In genomic region chr11:128757235-128757711, GRCh38 we compare ENCODE assay signal across 9 cellular contexts.
DNase-seq lines count a peak whose midpoint lies in the region; ATAC-seq and TF ChIP-seq lines count a peak whose summit lies in the region.
"Had no signal": no experiment of that assay in that cellular context is flagged by ENCODE, and none has a peak within 500 bp of the region (broad histone marks: within the 10 kb centered on the region; RNA-seq: fewer than 3 reads in every experiment).

No MANE protein-coding gene starts in this region.

- H3K4me1 ChIP-seq in CD4-positive, alpha-beta memory T cell (ENCODE audit: insufficient read depth, low read length): peaks cover 70% of the 10 kb centered on the region

- H3K27me3 ChIP-seq in CD4-positive, alpha-beta memory T cell (ENCODE audit: insufficient read depth, low read length): no peaks in the 10 kb centered on the region
- peaks cover 15% of the 10 kb centered on the region for H3K27me3 ChIP-seq in WERI-Rb-1 (ENCODE audit: insufficient read depth, low read depth, severe bottlenecking)

- ATAC-seq in GM19467 (IDR thresholded peaks at IDR 0.05; ENCODE audit: unreplicated experiment) (peak; percentile 76), HG03460 (IDR thresholded peaks at IDR 0.05; ENCODE audit: unreplicated experiment) (peak; percentile 78)

- POLR2A ChIA-PET in CD4-positive, alpha-beta memory T cell (lab: Charles Lee; ENCODE audit: partially characterized antibody): interaction anchor here (0.8 to 2.0 kb wide), 13 partner anchors 21 to 467 kb away, joined by 3 to 13 read pairs (median 4); partner anchors contain the start of gene FLI1

- peak overlapping the region; percentile 34 for H3K27ac ChIP-seq in CD4-positive, alpha-beta memory T cell (ENCODE audit: low read depth, low read length)
- no peak overlapping the region for H3K27ac ChIP-seq in WERI-Rb-1
- H3K27ac ChIP-seq: psoas muscle had no signal

- H3K4me1 Mint-ChIP-seq in CD4-positive, alpha-beta memory T cell: peaks cover 59 to 87% (median 76%) of the 10 kb centered on the region in 4 donors

- H3K36me3 Mint-ChIP-seq in CD4-positive, alpha-beta memory T cell: peaks cover 39 to 79% of the 10 kb centered on the region in 2 donors

- no peak overlapping the region for H3K4me3 ChIP-seq in CD4-positive, alpha-beta memory T cell (ENCODE audit: low read length in 2 of 2)
- no peak overlapping the region for H3K4me3 ChIP-seq in WERI-Rb-1 (ENCODE audit: low read depth, low read length)
- H3K4me3 ChIP-seq: psoas muscle had no signal

- H3K36me3 ChIP-seq in CD4-positive, alpha-beta memory T cell (ENCODE audit: insufficient read depth, low read length): peaks cover 49% of the 10 kb centered on the region
- no peaks in the 10 kb centered on the region for H3K36me3 ChIP-seq in WERI-Rb-1

- DNase-seq in CD4-positive, alpha-beta memory T cell: peak; percentile 64 to 85 (median 72)
- no peak for DNase-seq in WERI-Rb-1
- DNase-seq in central memory CD4-positive, alpha-beta T cell: peak; percentile 68
- peak; percentile 67 for DNase-seq in pons (ENCODE audit: low spot score)
- DNase-seq in NCI-H2107 treated with DMSO at 0.1 percent for 48 hours (lab: John Stamatoyannopoulos, UW; ENCODE audit: unreplicated experiment): no peak
- DNase-seq in SW 1271 (lab: John Stamatoyannopoulos, UW): no peak
- DNase-seq: psoas muscle had no signal

- H3K9me3 ChIP-seq in CD4-positive, alpha-beta memory T cell (ENCODE audit: control insufficient read depth in 1 of 2, low read length in 2 of 2): no peaks in the 10 kb centered on the region
- H3K9me3 ChIP-seq in WERI-Rb-1 (ENCODE audit: severe bottlenecking): no peaks in the 10 kb centered on the region
- H3K9me3 ChIP-seq: psoas muscle had no signal

- TF ChIP-seq CTCF in WERI-Rb-1 (IDR thresholded peaks at IDR 0.05; ENCODE audit: low read depth, low read length): peak; percentile 36; the same call in 1 of the 2 replicates

- no peaks in the 10 kb centered on the region for H3K9me3 Mint-ChIP-seq in CD4-positive, alpha-beta memory T cell

- intact Hi-C loops in CD4-positive, alpha-beta memory T cell (cut with micrococcal nuclease): loop anchor here (1.0 to 5.0 kb wide), 9 partner anchors 21 to 585 kb away; no protein-coding TSS in a partner anchor

- H3K27me3 Mint-ChIP-seq in CD4-positive, alpha-beta memory T cell: no peaks in the 10 kb centered on the region

- CTCF ChIA-PET in CD4-positive, alpha-beta memory T cell (lab: Charles Lee; ENCODE audit: partially characterized antibody): interaction anchor here (0.5 to 3.3 kb wide), 34 partner anchors 10 to 600 kb away, joined by 3 to 58 read pairs (median 5); partner anchors contain the start of gene FLI1

- peak overlapping the region in 6 of 8 donors; percentile 8 to 82 (median 54) for H3K4me3 Mint-ChIP-seq in CD4-positive, alpha-beta memory T cell

- peak overlapping the region; percentile 77 to 96 (median 94) for H3K27ac Mint-ChIP-seq in CD4-positive, alpha-beta memory T cell

Comparison
In these comparisons a context has a peak if more than half of its experiments do, and no peak if none do; other contexts are left out.
1. DNase-seq: peak in CD4-positive, alpha-beta memory T cell (5 of 5), central memory CD4-positive, alpha-beta T cell (single experiment) and pons (single experiment); none in WERI-Rb-1 (single experiment), NCI-H2107 treated with DMSO at 0.1 percent for 48 hours (single experiment) and SW 1271 (0 of 2).